Comparison of ENCODE assay signal across 14 cellular contexts in the genomic region with DNA sequence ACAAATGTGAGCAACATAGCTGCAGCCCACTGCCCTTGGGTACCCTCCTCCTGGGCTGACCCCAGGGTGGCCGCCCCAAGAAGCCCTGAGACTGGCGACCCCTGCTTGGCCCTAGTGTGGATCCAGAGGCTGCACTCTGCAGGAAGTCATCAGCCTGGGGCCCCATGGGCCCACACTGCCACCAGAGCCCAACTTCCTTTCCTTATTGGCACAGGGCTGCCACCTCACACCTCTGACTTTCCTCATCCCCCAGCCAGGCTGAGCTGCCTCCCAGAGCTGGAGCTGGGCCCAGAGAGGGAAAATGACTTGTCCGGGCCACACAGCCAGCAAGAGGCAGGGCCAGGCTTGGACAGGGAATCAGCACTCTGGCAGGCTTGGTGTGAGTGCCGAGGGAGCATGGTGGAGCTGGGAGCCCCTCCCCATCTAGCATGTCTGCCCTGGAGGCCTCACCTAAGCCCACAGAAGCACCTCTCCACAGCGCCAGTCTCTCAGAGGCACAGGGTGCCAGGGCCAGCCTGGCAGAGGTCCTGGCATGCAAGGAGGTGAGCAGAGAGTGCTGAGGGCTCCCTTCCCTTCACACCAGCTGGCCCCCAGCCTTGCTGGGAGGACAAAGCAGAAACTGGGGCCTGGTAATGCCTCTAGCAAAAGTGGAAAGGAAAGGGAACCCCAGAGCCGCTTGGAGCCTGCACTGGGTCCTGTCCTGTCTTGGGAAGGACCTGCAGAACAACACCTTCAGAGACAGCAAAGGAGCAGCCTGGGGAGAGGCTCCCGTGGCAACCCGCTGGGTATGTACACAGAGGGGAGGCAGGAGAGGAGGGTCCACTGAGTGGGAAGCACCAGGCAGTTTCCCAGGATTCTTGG. TPM values are rescaled to one million over a fixed set of nuclear protein-coding genes. Genes with fewer than 3 reads are reported as not detected.
A peak's percentile ranks its signal among the peaks of the same experiment; 100 is the strongest.
DNase-seq lines count a peak whose midpoint lies in the region; ATAC-seq and TF ChIP-seq lines count a peak whose summit lies in the region.
"Had no signal": no experiment of that assay in that cellular context is flagged by ENCODE, and none has a peak within 500 bp of the region (broad histone marks: within the 10 kb centered on the region; RNA-seq: fewer than 3 reads in every experiment).

No MANE protein-coding gene starts in this region.

- H3K36me3 Mint-ChIP-seq in activated naive CD8-positive, alpha-beta T cell treated with anti-CD3 and anti-CD28 coated beads, Interleukin-2, amount 10 ng/mL, durations not matched to agents 7 days and 5 days = no peaks in the 10 kb centered on the region
- H3K36me3 Mint-ChIP-seq in activated naive CD8-positive, alpha-beta T cell treated with anti-CD3 and anti-CD28 coated beads, Interleukin-2, amount 50 U/mL, for 24 hours (ENCODE audit: low read depth) = no peaks in the 10 kb centered on the region
- H3K36me3 Mint-ChIP-seq: activated naive CD8-positive, alpha-beta T cell treated with anti-CD3 and anti-CD28 coated beads for 36 hours had no signal

- no peak for DNase-seq in activated naive CD8-positive, alpha-beta T cell treated with anti-CD3 and anti-CD28 coated beads, Interleukin-2, amount 10 ng/mL, durations not matched to agents 7 days and 5 days
- DNase-seq in activated naive CD8-positive, alpha-beta T cell treated with anti-CD3 and anti-CD28 coated beads, Interleukin-2, amount 50 U/mL, for 24 hours = no peak
- DNase-seq in UCSD-AML1 (lab: John Stamatoyannopoulos, UW; ENCODE audit: unreplicated experiment) (peak; percentile 34), cardiac septum (ENCODE audit: low spot score) (peak; percentile 74), upper lobe of right lung (peak; percentile 73), GOT3 (lab: John Stamatoyannopoulos, UW) (no peak)
- no peak for DNase-seq in activated CD4-positive, alpha-beta T cell treated with anti-CD3 and anti-CD28 coated beads, Interleukin-2, amount 50 U/mL, for 1 hour
- DNase-seq: activated CD4-positive, alpha-beta memory T cell treated with anti-CD3 and anti-CD28 coated beads, Interleukin-2, amount 10 ng/mL, durations not matched to agents 7 days and 5 days; activated naive CD8-positive, alpha-beta T cell treated with anti-CD3 and anti-CD28 coated beads for 36 hours; H9; transverse colon had no signal

- peaks cover 35% of the 10 kb centered on the region for H3K27me3 ChIP-seq in upper lobe of right lung

- no peaks in the 10 kb centered on the region for H3K36me3 ChIP-seq in upper lobe of right lung
- H3K36me3 ChIP-seq: transverse colon had no signal

- H3K4me3 ChIP-seq in upper lobe of right lung = no peak overlapping the region
- H3K4me3 ChIP-seq: mucosa of descending colon, transverse colon had no signal

- peak overlapping the region; percentile 38 for H3K27ac Mint-ChIP-seq in activated naive CD8-positive, alpha-beta T cell treated with anti-CD3 and anti-CD28 coated beads, Interleukin-2, amount 10 ng/mL, durations not matched to agents 7 days and 5 days
- H3K27ac Mint-ChIP-seq in activated naive CD8-positive, alpha-beta T cell treated with anti-CD3 and anti-CD28 coated beads, Interleukin-2, amount 50 U/mL, for 24 hours = no peak overlapping the region
- H3K27ac Mint-ChIP-seq: activated CD4-positive, alpha-beta memory T cell treated with anti-CD3 and anti-CD28 coated beads, Interleukin-2, amount 10 ng/mL, durations not matched to agents 7 days and 5 days; activated naive CD8-positive, alpha-beta T cell treated with anti-CD3 and anti-CD28 coated beads for 36 hours; B cell; H9 had no signal

- H3K4me1 ChIP-seq in upper lobe of right lung = peaks cover 19% of the 10 kb centered on the region

- POLR2A ChIA-PET in activated naive CD8-positive, alpha-beta T cell treated with anti-CD3 and anti-CD28 coated beads, Interleukin-2, amount 10 ng/mL, durations not matched to agents 7 days and 5 days (lab: Charles Lee) = no interaction called here

- H3K4me1 Mint-ChIP-seq in activated naive CD8-positive, alpha-beta T cell treated with anti-CD3 and anti-CD28 coated beads, Interleukin-2, amount 10 ng/mL, durations not matched to agents 7 days and 5 days = peaks cover 14% of the 10 kb centered on the region
- H3K4me1 Mint-ChIP-seq in activated naive CD8-positive, alpha-beta T cell treated with anti-CD3 and anti-CD28 coated beads, Interleukin-2, amount 50 U/mL, for 24 hours = peaks cover 9% of the 10 kb centered on the region
- H3K4me1 Mint-ChIP-seq: activated naive CD8-positive, alpha-beta T cell treated with anti-CD3 and anti-CD28 coated beads for 36 hours had no signal

- ATAC-seq in activated naive CD8-positive, alpha-beta T cell treated with anti-CD3 and anti-CD28 coated beads, Interleukin-2, amount 10 ng/mL, durations not matched to agents 7 days and 5 days (ENCODE audit: low read depth) = no peak
- ATAC-seq in activated naive CD8-positive, alpha-beta T cell treated with anti-CD3 and anti-CD28 coated beads, Interleukin-2, amount 50 U/mL, for 24 hours = no peak
- ATAC-seq in upper lobe of right lung = peak; percentile 49
- no peak for ATAC-seq in GM18520 (IDR thresholded peaks at IDR 0.05; ENCODE audit: unreplicated experiment)
- ATAC-seq: mucosa of descending colon had no signal

- H3K27ac ChIP-seq in upper lobe of right lung = no peak overlapping the region
- H3K27ac ChIP-seq: transverse colon had no signal

- H3K4me3 Mint-ChIP-seq in activated naive CD8-positive, alpha-beta T cell treated with anti-CD3 and anti-CD28 coated beads, Interleukin-2, amount 10 ng/mL, durations not matched to agents 7 days and 5 days = no peak overlapping the region
- no peak overlapping the region for H3K4me3 Mint-ChIP-seq in activated naive CD8-positive, alpha-beta T cell treated with anti-CD3 and anti-CD28 coated beads, Interleukin-2, amount 50 U/mL, for 24 hours
- H3K4me3 Mint-ChIP-seq: activated CD4-positive, alpha-beta memory T cell treated with anti-CD3 and anti-CD28 coated beads, Interleukin-2, amount 10 ng/mL, durations not matched to agents 7 days and 5 days; activated naive CD8-positive, alpha-beta T cell treated with anti-CD3 and anti-CD28 coated beads for 36 hours; B cell had no signal

- TF ChIP-seq CTCF in upper lobe of right lung (IDR thresholded peaks at IDR 0.05) = no peak

- intact Hi-C loops in cardiac septum (cut with DNase I) = no loop called here
- intact Hi-C loops in upper lobe of right lung (cut with DNase I) = no loop called here

- H3K27me3 Mint-ChIP-seq in activated naive CD8-positive, alpha-beta T cell treated with anti-CD3 and anti-CD28 coated beads, Interleukin-2, amount 10 ng/mL, durations not matched to agents 7 days and 5 days = peaks cover 42% of the 10 kb centered on the region
- peaks cover 54% of the 10 kb centered on the region for H3K27me3 Mint-ChIP-seq in activated naive CD8-positive, alpha-beta T cell treated with anti-CD3 and anti-CD28 coated beads, Interleukin-2, amount 50 U/mL, for 24 hours

- H3K9me3 ChIP-seq in upper lobe of right lung = no peaks in the 10 kb centered on the region
- H3K9me3 ChIP-seq: mucosa of descending colon, transverse colon had no signal

- H3K9me3 Mint-ChIP-seq in activated naive CD8-positive, alpha-beta T cell treated with anti-CD3 and anti-CD28 coated beads, Interleukin-2, amount 10 ng/mL, durations not matched to agents 7 days and 5 days = no peaks in the 10 kb centered on the region
- no peaks in the 10 kb centered on the region for H3K9me3 Mint-ChIP-seq in activated naive CD8-positive, alpha-beta T cell treated with anti-CD3 and anti-CD28 coated beads, Interleukin-2, amount 50 U/mL, for 24 hours
- H3K9me3 Mint-ChIP-seq: activated CD4-positive, alpha-beta memory T cell treated with anti-CD3 and anti-CD28 coated beads, Interleukin-2, amount 10 ng/mL, durations not matched to agents 7 days and 5 days; activated naive CD8-positive, alpha-beta T cell treated with anti-CD3 and anti-CD28 coated beads for 36 hours; H9 had no signal

RNA-seq across cellular contexts. Expression of gene RAP1GAP, which starts 3.2 kb away (rescaled TPM):
- under 1 TPM; 0.37 to 0.69 TPM for total RNA-seq in activated naive CD8-positive, alpha-beta T cell treated with anti-CD3 and anti-CD28 coated beads, Interleukin-2, amount 10 ng/mL, durations not matched to agents 7 days and 5 days
- total RNA-seq in cardiac septum (2.7 TPM), upper lobe of right lung (62.4 TPM)

Comparison
In these comparisons a context has a peak if more than half of its experiments do, and no peak if none do; other contexts are left out.
1. DNase-seq: peak in UCSD-AML1 (single experiment), cardiac septum (single experiment) and upper lobe of right lung (single experiment); none in activated naive CD8-positive, alpha-beta T cell treated with anti-CD3 and anti-CD28 coated beads, Interleukin-2, amount 10 ng/mL, durations not matched to agents 7 days and 5 days (single experiment), activated naive CD8-positive, alpha-beta T cell treated with anti-CD3 and anti-CD28 coated beads, Interleukin-2, amount 50 U/mL, for 24 hours (single experiment), activated CD4-positive, alpha-beta T cell treated with anti-CD3 and anti-CD28 coated beads, Interleukin-2, amount 50 U/mL, for 1 hour (single experiment) and GOT3 (single experiment).
2. RNA of gene RAP1GAP, which starts 3.2 kb away (total RNA-seq): 62.4 TPM in upper lobe of right lung (single experiment); 2.7 TPM in cardiac septum (single experiment) and 0.37 to 0.69 TPM in activated naive CD8-positive, alpha-beta T cell treated with anti-CD3 and anti-CD28 coated beads, Interleukin-2, amount 10 ng/mL, durations not matched to agents 7 days and 5 days; every median in the first group is over 10 times any median in the second.